In genomic region chr15:90716976-90717821, GRCh38 we compare ENCODE assay signal across 8 cellular contexts. TPM values are rescaled to one million over a fixed set of nuclear protein-coding genes. Genes with fewer than 3 reads are reported as not detected.
DNase-seq lines count a peak whose midpoint lies in the region; ATAC-seq, FAIRE-seq and TF ChIP-seq lines count a peak whose summit lies in the region.

Gene BLM (plus strand): TSS chr15:90717346. CDS start chr15:90747393, 30,047 bp downstream.

- H4K91ac ChIP-seq in H9 (ENCODE audit: insufficient read length, low read depth, low read length), result no peak within 1 kb of the TSS

- no peak within 1 kb of the TSS for H4K8ac ChIP-seq in H9 (replicated peaks; ENCODE audit: insufficient read length, low read depth, low read length)

- H2BK15ac ChIP-seq in H9 (ENCODE audit: low read depth, low read length), result no peak within 1 kb of the TSS

- H3K4me3 Mint-ChIP-seq in H9 (peak within 1 kb of the TSS; percentile 97 to 99), nephron progenitor cell (peak within 1 kb of the TSS; percentile 94)
- H3K4me3 Mint-ChIP-seq in stimulated activated naive CD8-positive, alpha-beta T cell treated with anti-CD3 and anti-CD28 coated beads, Interleukin-15, amount 100 ng/mL, for 72 hours, result peak within 1 kb of the TSS; percentile 88 to 92

- H2BK5ac ChIP-seq in H9 (ENCODE audit: insufficient read length, low read length), result peak within 1 kb of the TSS; percentile 77

- H3K27me3 Mint-ChIP-seq in H9 (ENCODE audit: low read depth) (no peaks in the 10 kb centered on the region), nephron progenitor cell (ENCODE audit: low read depth, poor library complexity) (no peaks in the 10 kb centered on the region)
- no peaks in the 10 kb centered on the region for H3K27me3 Mint-ChIP-seq in stimulated activated naive CD8-positive, alpha-beta T cell treated with anti-CD3 and anti-CD28 coated beads, Interleukin-15, amount 100 ng/mL, for 72 hours

- peak within 1 kb of the TSS; percentile 90 for H3K27ac ChIP-seq in H9 (ENCODE audit: insufficient read length, low read depth, low read length)

- H3K27me3 ChIP-seq in H9 (ENCODE audit: insufficient read depth, low read length), result no peaks in the 10 kb centered on the region
- H3K27me3 ChIP-seq in MG63, result no peaks in the 10 kb centered on the region

- DNase-seq in H9 (peak; percentile 98), MG63 (peak; percentile 97), SHP77 treated with DMSO at 0.1 percent for 48 hours (lab: John Stamatoyannopoulos, UW) (peak; percentile 94), fibroblast of the conjunctiva (ENCODE audit: low read depth) (peak; percentile 96), nephron progenitor cell (peak; percentile 90)
- peak; percentile 98 for DNase-seq in activated effector memory CD4-positive, alpha-beta T cell treated with anti-CD3 and anti-CD28 coated beads, Interleukin-2, amount 50 U/mL, for 16 hours
- DNase-seq in stimulated activated naive CD8-positive, alpha-beta T cell treated with anti-CD3 and anti-CD28 coated beads, Interleukin-15, amount 100 ng/mL, for 72 hours, result peak; percentile 94 to 96

- H3K9me3 Mint-ChIP-seq in H9 (no peaks in the 10 kb centered on the region), nephron progenitor cell (peaks cover 5% of the 10 kb centered on the region)
- H3K9me3 Mint-ChIP-seq in stimulated activated naive CD8-positive, alpha-beta T cell treated with anti-CD3 and anti-CD28 coated beads, Interleukin-15, amount 100 ng/mL, for 72 hours, result no peaks in the 10 kb centered on the region

- peak within 1 kb of the TSS; percentile 99 for H3K56ac ChIP-seq in H9 (ENCODE audit: insufficient read length, low read depth, low read length)

- peak within 1 kb of the TSS; percentile 97 for H4K5ac ChIP-seq in H9 (ENCODE audit: insufficient read length, low read depth, low read length)

- H3K23ac ChIP-seq in H9 (ENCODE audit: insufficient read length, low read depth, low read length), result no peak within 1 kb of the TSS

- H3K23me2 ChIP-seq in H9 (ENCODE audit: insufficient read length, low read depth, low read length, poor library complexity, severe bottlenecking), result peaks cover 10% of the 10 kb centered on the region

- no peak within 1 kb of the TSS for H2BK12ac ChIP-seq in H9 (ENCODE audit: insufficient read length, low read depth, low read length)

- H3K4me3 ChIP-seq in MG63, result peak within 1 kb of the TSS; percentile 83

- no CpG with 5 or more reads among the region's 65 CpGs for WGBS in H9 (ENCODE audit: extremely low coverage, insufficient read length, low lambda C conversion rate)

- peak within 1 kb of the TSS; percentile 93 for H3K18ac ChIP-seq in H9 (ENCODE audit: insufficient read length, low read depth, low read length)

- peak within 1 kb of the TSS; percentile 40 for H2AFZ ChIP-seq in H9 (ENCODE audit: low read length)

- H3K14ac ChIP-seq in H9 (ENCODE audit: insufficient read depth, low read length), result peak within 1 kb of the TSS; percentile 93

- H3K79me2 ChIP-seq in H9 (ENCODE audit: insufficient read depth, low read length), result peaks cover 16% of the 10 kb centered on the region; the same call in 1 of the 2 replicates

- H3K4me1 Mint-ChIP-seq in H9, result peaks cover 18 to 20% of the 10 kb centered on the region in 2 experiments
- H3K4me1 Mint-ChIP-seq in nephron progenitor cell, result peaks cover 22% of the 10 kb centered on the region
- H3K4me1 Mint-ChIP-seq in stimulated activated naive CD8-positive, alpha-beta T cell treated with anti-CD3 and anti-CD28 coated beads, Interleukin-15, amount 100 ng/mL, for 72 hours, result peaks cover 32% of the 10 kb centered on the region

- H3K27ac Mint-ChIP-seq in H9, result peak within 1 kb of the TSS; percentile 96 to 99 (median 99)
- peak within 1 kb of the TSS; percentile 91 for H3K27ac Mint-ChIP-seq in nephron progenitor cell
- H3K27ac Mint-ChIP-seq in stimulated activated naive CD8-positive, alpha-beta T cell treated with anti-CD3 and anti-CD28 coated beads, Interleukin-15, amount 100 ng/mL, for 72 hours, result peak within 1 kb of the TSS; percentile 94 to 99

- H2AK5ac ChIP-seq in H9 (ENCODE audit: insufficient read length, low read length), result no peak within 1 kb of the TSS

- H3K4ac ChIP-seq in H9 (ENCODE audit: low read depth, low read length), result no peak within 1 kb of the TSS; the same call in 1 of the 2 replicates

- H3T11ph ChIP-seq in H9 (ENCODE audit: low read length), result no peak within 1 kb of the TSS

- H3K36me3 ChIP-seq in MG63, result peaks cover 3% of the 10 kb centered on the region; the same call in 1 of the 2 replicates

- peaks cover 3% of the 10 kb centered on the region for H4K20me1 ChIP-seq in H9 (ENCODE audit: control insufficient read depth, insufficient read depth, insufficient read length)

- H3K4me1 ChIP-seq in H9 (ENCODE audit: insufficient read depth, low read length), result peaks cover 2% of the 10 kb centered on the region; the same call in 1 of the 2 replicates

- peaks cover 0 to 23% (median 15%) of the 10 kb centered on the region in 3 experiments; a peak in 6 of 7 replicates for H3K36me3 Mint-ChIP-seq in H9 (ENCODE audit: insufficient read depth in 1 of 3, low read depth in 3 of 3)
- H3K36me3 Mint-ChIP-seq in nephron progenitor cell (ENCODE audit: low read depth), result peaks cover 15% of the 10 kb centered on the region

- peak; percentile 98 for FAIRE-seq in G401.6 (lab: Jason Lieb, UNC)

- H2BK120ac ChIP-seq in H9 (ENCODE audit: low read depth, low read length, poor library complexity, severe bottlenecking), result no peak within 1 kb of the TSS

- no peaks in the 10 kb centered on the region for H3K79me1 ChIP-seq in H9 (ENCODE audit: insufficient read depth, low read depth, low read length, poor library complexity, severe bottlenecking)

- H3K9ac ChIP-seq in H9 (ENCODE audit: extremely low read depth, insufficient read length, low read length), result peak within 1 kb of the TSS; percentile 100

- peak; percentile 99 for ATAC-seq in stimulated activated naive CD8-positive, alpha-beta T cell treated with anti-CD3 and anti-CD28 coated beads, Interleukin-15, amount 100 ng/mL, for 72 hours

- peak within 1 kb of the TSS; percentile 96 for H3K4me2 ChIP-seq in H9 (ENCODE audit: insufficient read depth, insufficient read length, low read length)

- H2BK20ac ChIP-seq in H9 (ENCODE audit: low read depth, low read length, poor library complexity, severe bottlenecking), result no peak within 1 kb of the TSS

- TF ChIP-seq CTCF in H9 (conservative IDR thresholded peaks at IDR 0.05) (peak; percentile 56), nephron progenitor cell (IDR thresholded peaks at IDR 0.05) (peak; percentile 26)

- no peaks in the 10 kb centered on the region for H3K9me3 ChIP-seq in H9 (ENCODE audit: control insufficient read depth, low read depth, low read length)
- peaks cover 5% of the 10 kb centered on the region for H3K9me3 ChIP-seq in MG63

RNA-seq across cellular contexts. Expression of gene BLM, which starts in this region (rescaled TPM):
- 41.3 and 43.4 TPM in 2 replicates for total RNA-seq in H9 (2021)
- total RNA-seq in MG63 (2014; rRNA removed; shearing (Covaris generic); ENCODE audit: low replicate concordance), result 11.3 and 26.4 TPM in 2 replicates

Comparison
In these comparisons a context has a peak if more than half of its experiments do, and no peak if none do; other contexts are left out.
1. Peak in every context shown above with its lines: DNase-seq, ATAC-seq, H3K4me3 ChIP-seq and H3K27ac ChIP-seq.